In the genomic region with DNA sequence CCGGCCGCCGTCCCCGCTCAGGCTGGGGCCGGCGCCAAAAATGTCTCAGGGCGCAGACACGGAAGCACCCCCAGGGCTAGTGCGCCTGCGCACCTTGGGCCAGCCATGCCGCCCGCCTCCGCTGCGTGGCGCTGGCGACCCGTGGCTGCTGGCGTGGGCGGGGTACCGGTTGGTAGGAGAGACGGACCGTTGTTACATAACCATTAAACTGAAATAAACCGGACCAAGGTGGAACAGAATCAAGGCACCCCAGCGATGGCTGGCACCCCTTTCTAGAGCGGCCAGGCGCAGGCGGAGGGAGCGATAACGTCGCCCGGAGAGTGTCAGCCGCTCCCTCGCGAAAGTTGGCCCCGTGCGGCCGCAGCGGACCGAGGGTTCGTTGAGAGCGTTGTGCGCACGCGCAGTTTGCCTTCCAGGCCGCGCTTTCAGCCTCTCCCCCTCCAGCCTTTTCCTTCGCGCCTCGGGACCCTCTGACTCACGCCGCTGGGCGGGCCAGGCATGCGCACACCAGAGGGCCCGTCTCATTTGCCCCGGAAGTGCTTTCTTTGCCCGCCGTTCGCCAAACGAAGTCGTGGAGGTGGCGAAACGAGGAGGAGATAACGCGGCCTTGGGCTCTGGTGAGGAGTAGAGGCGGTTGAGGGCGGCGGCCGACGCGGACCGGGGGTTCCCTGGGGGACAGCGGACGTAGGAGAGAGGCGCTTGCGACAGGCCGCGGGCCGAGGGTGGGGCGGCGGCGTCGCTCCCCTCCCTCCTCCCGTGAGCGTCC, we compare ENCODE assay signal across 8 cellular contexts. TPM values are rescaled to one million over a fixed set of nuclear protein-coding genes. Genes with fewer than 3 reads are reported as not detected.
A peak's percentile ranks its signal among the peaks of the same experiment; 100 is the strongest.
DNase-seq lines count a peak whose midpoint lies in the region; ATAC-seq, FAIRE-seq and TF ChIP-seq lines count a peak whose summit lies in the region.

Gene PLEKHJ1 (minus strand): TSS at position 45 of the 766 bp plus-strand sequence. CDS start 81 bp downstream, outside the sequence.
Gene SF3A2 (plus strand): TSS at position 540 of the 766 bp plus-strand sequence. CDS start 6,595 bp downstream, outside the sequence.

- H3K4me1 ChIP-seq in adrenal gland (replicated peaks in 1 of 2), result peaks cover 31 to 65% of the 10 kb centered on the region in 2 donors
- peaks cover 14 to 75% (median 54%) of the 10 kb centered on the region in 12 donors for H3K4me1 ChIP-seq in heart left ventricle

- DNase-seq in GM12892 (ENCODE audit: insufficient read length), result peak; percentile 99
- DNase-seq in NCI-H146 (lab: John Stamatoyannopoulos, UW), result peak; percentile 93
- peak; percentile 96 to 98 (median 97) for DNase-seq in T-helper 1 cell
- peak; percentile 97 to 99 (median 98) for DNase-seq in adrenal gland
- DNase-seq in heart left ventricle, result peak; percentile 97 to 99 (median 98)
- DNase-seq in pons (ENCODE audit: low spot score), result peak; percentile 94
- DNase-seq in type B pancreatic cell (ENCODE audit: extremely low spot score, unreplicated experiment), result peak; percentile 99

- H3K4me3 Mint-ChIP-seq in type B pancreatic cell, result peak within 1 kb of the TSS; percentile 100

- FAIRE-seq in GM12892 (lab: Jason Lieb, UNC), result peak; percentile 97

- WGBS in adrenal gland, 4 donors, result 0 to 1% (median 0%) methylated on average over 25 to 84 of the region's 84 CpGs
- WGBS in heart left ventricle, 4 donors, result 0 to 1% (median 1%) methylated on average over 65 to 84 of the region's 84 CpGs

- peaks cover 0 to 10% of the 10 kb centered on the region in 2 donors for H3K36me3 ChIP-seq in adrenal gland (replicated peaks in 1 of 2)
- peaks cover 0 to 23% (median 17%) of the 10 kb centered on the region in 9 donors for H3K36me3 ChIP-seq in heart left ventricle

- ATAC-seq in HG02852 (IDR thresholded peaks at IDR 0.05; ENCODE audit: unreplicated experiment), result peak; percentile 63
- ATAC-seq in heart left ventricle, result peak; percentile 91 to 95 (median 94)

- peak; percentile 83 to 100 (median 98) for TF ChIP-seq CTCF in adrenal gland (IDR thresholded peaks at IDR 0.05)
- TF ChIP-seq CTCF in heart left ventricle (IDR thresholded peaks at IDR 0.05), result peak; percentile 92 to 100 (median 98)
- TF ChIP-seq CTCF in type B pancreatic cell (conservative IDR thresholded peaks at IDR 0.05), result peak; percentile 95

- intact Hi-C loops in adrenal gland (cut with DNase I) (loop anchor here (2.0 to 10.0 kb wide), 4 partner anchors 36 to 79 kb away; no protein-coding TSS in a partner anchor), heart left ventricle (cut with DNase I) (loop anchor here (1.0 to 10.0 kb wide), 22 partner anchors 33 to 158 kb away; partner anchors contain the start of genes AP3D1 (in 2 of the 10) and DOT1L (in 1 of the 10))

- H3K27me3 ChIP-seq in adrenal gland (no peaks in the 10 kb centered on the region), heart left ventricle (no peaks in the 10 kb centered on the region)

- H3K9me3 ChIP-seq in adrenal gland (replicated peaks in 1 of 3) (no peaks in the 10 kb centered on the region), heart left ventricle (no peaks in the 10 kb centered on the region)

- H3K27me3 Mint-ChIP-seq in type B pancreatic cell, result peaks cover 5% of the 10 kb centered on the region

- peak within 1 kb of the TSS; percentile 99 for H3K27ac Mint-ChIP-seq in type B pancreatic cell

- H3K4me3 ChIP-seq in adrenal gland (peak within 1 kb of the TSS; percentile 53 to 93 (median 74)), heart left ventricle (peak within 1 kb of the TSS; percentile 72 to 98 (median 94))

- H3K27ac ChIP-seq in adrenal gland (peak within 1 kb of the TSS; percentile 94 to 100 (median 95)), heart left ventricle (peak within 1 kb of the TSS; percentile 92 to 100 (median 99))

- no peaks in the 10 kb centered on the region for H3K9me3 Mint-ChIP-seq in type B pancreatic cell

- TF ChIP-seq POLR2A in GM12892 (IDR thresholded peaks at IDR 0.05; ENCODE audit: low read depth, low read length), result peak; percentile 78
- peak; percentile 31 to 82 for TF ChIP-seq POLR2A in adrenal gland (IDR thresholded peaks at IDR 0.05)
- TF ChIP-seq POLR2A in heart left ventricle (IDR thresholded peaks at IDR 0.05), result peak in 1 of 2 donors; percentile 52

- H3K4me1 Mint-ChIP-seq in type B pancreatic cell (ENCODE audit: unreplicated experiment), result peaks cover 40% of the 10 kb centered on the region

- H3K36me3 Mint-ChIP-seq in type B pancreatic cell, result peaks cover 11% of the 10 kb centered on the region

RNA-seq across cellular contexts. Expression of gene PLEKHJ1, which starts in this region (rescaled TPM):
- polyA plus RNA-seq in GM12892 (2012; ENCODE audit: missing spikeins), result 41.7 TPM
- total RNA-seq in adrenal gland (10 to 100 TPM; 58.1 to 85.1 (median 71.7) TPM), heart left ventricle (10 to 100 TPM; 44.6 to 63.2 (median 46.5) TPM), type B pancreatic cell (ENCODE audit: low replicate concordance) (107 and 131 TPM in 2 replicates)
- polyA plus RNA-seq in adrenal gland (10 to 100 TPM; 18.1 to 82.9 (median 69.7) TPM), heart left ventricle (10 to 100 TPM; 80.9 to 89.7 TPM)

RNA-seq across cellular contexts. Expression of gene SF3A2, which starts in this region (rescaled TPM):
- polyA plus RNA-seq in GM12892 (2012; ENCODE audit: missing spikeins), result 15.6 TPM
- total RNA-seq in adrenal gland (10 to 100 TPM; 17.7 to 64.3 (median 28.2) TPM), heart left ventricle (10 to 100 TPM; 19.2 to 43.9 (median 28.6) TPM), type B pancreatic cell (ENCODE audit: low replicate concordance) (95.5 and 129 TPM in 2 replicates)
- polyA plus RNA-seq in adrenal gland (100 to 1,000 TPM in 1 of 3 donors, 10 to 100 TPM in 1, 1 to 10 TPM in 1; 3.9 to 110 (median 52.7) TPM), heart left ventricle (10 to 100 TPM; 22.7 to 29.5 TPM)

Comparison
In these comparisons a context has a peak if more than half of its experiments do, and no peak if none do; other contexts are left out.
1. Peak in every context shown above with its lines: DNase-seq, ATAC-seq, H3K4me3 ChIP-seq and H3K27ac ChIP-seq.